ENCODE assay signal across 1 cellular context in the genomic region with DNA sequence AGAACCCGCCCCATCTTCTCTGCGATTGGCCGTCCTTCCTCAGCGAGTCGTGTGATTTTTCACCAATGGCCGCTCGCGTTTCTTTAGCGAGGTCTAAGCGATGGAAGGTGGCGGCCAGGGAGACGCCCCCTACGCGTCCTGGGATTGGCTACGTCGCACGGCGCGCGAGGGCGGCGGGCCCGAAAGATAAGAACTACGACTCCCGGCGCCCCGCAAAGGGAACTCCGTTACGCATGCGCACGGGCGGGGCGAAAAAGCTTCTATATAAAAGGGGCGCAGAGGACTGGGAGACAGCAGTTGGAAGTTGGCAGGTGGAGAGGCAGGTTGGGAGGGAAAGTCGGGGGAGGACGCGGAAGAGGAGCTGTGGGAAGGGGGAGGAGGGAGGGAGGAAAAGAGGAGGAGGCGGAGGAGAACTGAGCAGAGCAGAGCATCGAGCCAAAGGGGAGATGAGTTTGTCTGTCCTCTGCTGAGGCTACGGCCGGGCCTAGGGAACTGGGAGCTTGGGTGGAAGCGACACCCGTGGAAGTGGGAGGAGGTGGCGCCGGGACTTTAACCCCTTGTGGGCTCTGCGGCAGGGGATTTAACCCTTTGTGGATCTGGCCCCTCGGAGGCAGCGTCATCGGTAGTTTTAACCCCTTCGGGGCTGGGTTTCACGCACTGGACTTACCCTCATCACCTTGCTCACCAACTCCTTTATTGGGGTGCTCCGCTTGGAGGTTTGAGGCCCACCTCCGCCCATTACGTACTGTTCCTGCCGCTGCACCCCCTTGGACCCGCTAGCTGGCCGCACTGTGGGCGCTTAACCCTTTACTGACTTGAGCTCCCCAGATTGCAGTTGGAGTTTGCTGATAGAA.
TF ChIP-seq lines count a peak whose summit lies in the region.

A gene with protein sequence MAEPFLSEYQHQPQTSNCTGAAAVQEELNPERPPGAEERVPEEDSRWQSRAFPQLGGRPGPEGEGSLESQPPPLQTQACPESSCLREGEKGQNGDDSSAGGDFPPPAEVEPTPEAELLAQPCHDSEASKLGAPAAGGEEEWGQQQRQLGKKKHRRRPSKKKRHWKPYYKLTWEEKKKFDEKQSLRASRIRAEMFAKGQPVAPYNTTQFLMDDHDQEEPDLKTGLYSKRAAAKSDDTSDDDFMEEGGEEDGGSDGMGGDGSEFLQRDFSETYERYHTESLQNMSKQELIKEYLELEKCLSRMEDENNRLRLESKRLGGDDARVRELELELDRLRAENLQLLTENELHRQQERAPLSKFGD (plus strand): TSS at position 293 of the 854 bp plus-strand sequence. CDS start 716 bp downstream, outside the sequence.

TF ChIP-seq in K562, 482 proteins besides CTCF, POLR2A, EP300 and RAD21 (continued from another document and continues in another):
- TF ChIP-seq, protein P1, sequence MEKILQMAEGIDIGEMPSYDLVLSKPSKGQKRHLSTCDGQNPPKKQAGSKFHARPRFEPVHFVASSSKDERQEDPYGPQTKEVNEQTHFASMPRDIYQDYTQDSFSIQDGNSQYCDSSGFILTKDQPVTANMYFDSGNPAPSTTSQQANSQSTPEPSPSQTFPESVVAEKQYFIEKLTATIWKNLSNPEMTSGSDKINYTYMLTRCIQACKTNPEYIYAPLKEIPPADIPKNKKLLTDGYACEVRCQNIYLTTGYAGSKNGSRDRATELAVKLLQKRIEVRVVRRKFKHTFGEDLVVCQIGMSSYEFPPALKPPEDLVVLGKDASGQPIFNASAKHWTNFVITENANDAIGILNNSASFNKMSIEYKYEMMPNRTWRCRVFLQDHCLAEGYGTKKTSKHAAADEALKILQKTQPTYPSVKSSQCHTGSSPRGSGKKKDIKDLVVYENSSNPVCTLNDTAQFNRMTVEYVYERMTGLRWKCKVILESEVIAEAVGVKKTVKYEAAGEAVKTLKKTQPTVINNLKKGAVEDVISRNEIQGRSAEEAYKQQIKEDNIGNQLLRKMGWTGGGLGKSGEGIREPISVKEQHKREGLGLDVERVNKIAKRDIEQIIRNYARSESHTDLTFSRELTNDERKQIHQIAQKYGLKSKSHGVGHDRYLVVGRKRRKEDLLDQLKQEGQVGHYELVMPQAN (IDR thresholded peaks at IDR 0.05; ENCODE audit: borderline replicate concordance), result peak; percentile 85
- TF ChIP-seq ETV1 (tag; conservative IDR thresholded peaks at IDR 0.05; ENCODE audit: low read depth), result peak; percentile 41; the same call in 1 of the 2 replicates
- TF ChIP-seq, protein P2, sequence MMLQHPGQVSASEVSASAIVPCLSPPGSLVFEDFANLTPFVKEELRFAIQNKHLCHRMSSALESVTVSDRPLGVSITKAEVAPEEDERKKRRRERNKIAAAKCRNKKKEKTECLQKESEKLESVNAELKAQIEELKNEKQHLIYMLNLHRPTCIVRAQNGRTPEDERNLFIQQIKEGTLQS (IDR thresholded peaks at IDR 0.05), result peak; percentile 57; the same call in 1 of the 2 replicates
- TF ChIP-seq, protein P2 (CRISPR knock-in tag; conservative IDR thresholded peaks at IDR 0.05), result 0 out of 2 replicates have a peak, but pooled peaks have one; percentile 45
- 0 out of 2 replicates have a peak, but pooled peaks have one; percentile 29 for TF ChIP-seq JUNB (CRISPR knock-in tag; conservative IDR thresholded peaks at IDR 0.05)
- TF ChIP-seq ZZZ3 (IDR thresholded peaks at IDR 0.05), result no peak
- no peak for TF ChIP-seq NCOA2 (IDR thresholded peaks at IDR 0.05; ENCODE audit: partially characterized antibody in 2 of 2)
- 0 out of 2 replicates have a peak, but pooled peaks have one; percentile 20 for TF ChIP-seq MIER1 (IDR thresholded peaks at IDR 0.05; ENCODE audit: low read depth)
- TF ChIP-seq JUND (IDR thresholded peaks at IDR 0.05; ENCODE audit: borderline replicate concordance, low read depth, low read length), result no peak; the same call in 1 of the 2 replicates
- peak; percentile 68; the same call in 1 of the 3 replicates for TF ChIP-seq JUND (tag; IDR thresholded peaks at IDR 0.05; ENCODE audit: borderline replicate concordance, low read depth, low read length)
- peak; percentile 97 for TF ChIP-seq ZFPM2 (CRISPR knock-in tag; IDR thresholded peaks at IDR 0.05)
- peak; percentile 85; the same call in 1 of the 2 replicates for TF ChIP-seq HMG20B (CRISPR knock-in tag; IDR thresholded peaks at IDR 0.05)
- no peak for TF ChIP-seq SRSF7 (optimal IDR thresholded peaks at IDR 0.05; ENCODE audit: low read depth, low read length)
- peak; percentile 90; the same call in 1 of the 2 replicates for TF ChIP-seq ZNF717 (CRISPR knock-in tag; IDR thresholded peaks at IDR 0.05)
- TF ChIP-seq ZNF699 (CRISPR knock-in tag; IDR thresholded peaks at IDR 0.05; ENCODE audit: insufficient replicate concordance), result no peak
- peak; percentile 76; the same call in 1 of the 2 replicates for TF ChIP-seq KLF10 (CRISPR knock-in tag; IDR thresholded peaks at IDR 0.05)
- no peak for TF ChIP-seq STAT5B (CRISPR knock-in tag; IDR thresholded peaks at IDR 0.05)
- TF ChIP-seq CEBPB (tag; IDR thresholded peaks at IDR 0.05), result no peak
- peak; percentile 48 for TF ChIP-seq CBFA2T3 (IDR thresholded peaks at IDR 0.05)
- TF ChIP-seq BMI1 (IDR thresholded peaks at IDR 0.05; ENCODE audit: low read length), result 0 out of 2 replicates have a peak, but pooled peaks have one; percentile 26
- no peak; the same call in 1 of the 2 replicates for TF ChIP-seq BRD4 (IDR thresholded peaks at IDR 0.05)
- TF ChIP-seq PTBP1 (IDR thresholded peaks at IDR 0.05; ENCODE audit: low read depth, low read length), result peak; percentile 76
- no peak for TF ChIP-seq TCFL5 (CRISPR knock-in tag; conservative IDR thresholded peaks at IDR 0.05)
- peak; percentile 87; the same call in 1 of the 2 replicates for TF ChIP-seq DNMT1 (IDR thresholded peaks at IDR 0.05)
- peak; percentile 78; the same call in 1 of the 2 replicates for TF ChIP-seq ZBED1 (IDR thresholded peaks at IDR 0.05)
- TF ChIP-seq ZNF644 (tag; IDR thresholded peaks at IDR 0.05; ENCODE audit: low read depth), result no peak; the same call in 1 of the 2 replicates
- TF ChIP-seq ZNF134 (CRISPR knock-in tag; conservative IDR thresholded peaks at IDR 0.05), result peak; percentile 40; the same call in 1 of the 2 replicates
- TF ChIP-seq EGR1 (conservative IDR thresholded peaks at IDR 0.05), result peak; percentile 96
- peak; percentile 86 for TF ChIP-seq HNRNPLL (IDR thresholded peaks at IDR 0.05; ENCODE audit: low read depth, low read length, poor library complexity, severe bottlenecking)
- TF ChIP-seq, protein P3, sequence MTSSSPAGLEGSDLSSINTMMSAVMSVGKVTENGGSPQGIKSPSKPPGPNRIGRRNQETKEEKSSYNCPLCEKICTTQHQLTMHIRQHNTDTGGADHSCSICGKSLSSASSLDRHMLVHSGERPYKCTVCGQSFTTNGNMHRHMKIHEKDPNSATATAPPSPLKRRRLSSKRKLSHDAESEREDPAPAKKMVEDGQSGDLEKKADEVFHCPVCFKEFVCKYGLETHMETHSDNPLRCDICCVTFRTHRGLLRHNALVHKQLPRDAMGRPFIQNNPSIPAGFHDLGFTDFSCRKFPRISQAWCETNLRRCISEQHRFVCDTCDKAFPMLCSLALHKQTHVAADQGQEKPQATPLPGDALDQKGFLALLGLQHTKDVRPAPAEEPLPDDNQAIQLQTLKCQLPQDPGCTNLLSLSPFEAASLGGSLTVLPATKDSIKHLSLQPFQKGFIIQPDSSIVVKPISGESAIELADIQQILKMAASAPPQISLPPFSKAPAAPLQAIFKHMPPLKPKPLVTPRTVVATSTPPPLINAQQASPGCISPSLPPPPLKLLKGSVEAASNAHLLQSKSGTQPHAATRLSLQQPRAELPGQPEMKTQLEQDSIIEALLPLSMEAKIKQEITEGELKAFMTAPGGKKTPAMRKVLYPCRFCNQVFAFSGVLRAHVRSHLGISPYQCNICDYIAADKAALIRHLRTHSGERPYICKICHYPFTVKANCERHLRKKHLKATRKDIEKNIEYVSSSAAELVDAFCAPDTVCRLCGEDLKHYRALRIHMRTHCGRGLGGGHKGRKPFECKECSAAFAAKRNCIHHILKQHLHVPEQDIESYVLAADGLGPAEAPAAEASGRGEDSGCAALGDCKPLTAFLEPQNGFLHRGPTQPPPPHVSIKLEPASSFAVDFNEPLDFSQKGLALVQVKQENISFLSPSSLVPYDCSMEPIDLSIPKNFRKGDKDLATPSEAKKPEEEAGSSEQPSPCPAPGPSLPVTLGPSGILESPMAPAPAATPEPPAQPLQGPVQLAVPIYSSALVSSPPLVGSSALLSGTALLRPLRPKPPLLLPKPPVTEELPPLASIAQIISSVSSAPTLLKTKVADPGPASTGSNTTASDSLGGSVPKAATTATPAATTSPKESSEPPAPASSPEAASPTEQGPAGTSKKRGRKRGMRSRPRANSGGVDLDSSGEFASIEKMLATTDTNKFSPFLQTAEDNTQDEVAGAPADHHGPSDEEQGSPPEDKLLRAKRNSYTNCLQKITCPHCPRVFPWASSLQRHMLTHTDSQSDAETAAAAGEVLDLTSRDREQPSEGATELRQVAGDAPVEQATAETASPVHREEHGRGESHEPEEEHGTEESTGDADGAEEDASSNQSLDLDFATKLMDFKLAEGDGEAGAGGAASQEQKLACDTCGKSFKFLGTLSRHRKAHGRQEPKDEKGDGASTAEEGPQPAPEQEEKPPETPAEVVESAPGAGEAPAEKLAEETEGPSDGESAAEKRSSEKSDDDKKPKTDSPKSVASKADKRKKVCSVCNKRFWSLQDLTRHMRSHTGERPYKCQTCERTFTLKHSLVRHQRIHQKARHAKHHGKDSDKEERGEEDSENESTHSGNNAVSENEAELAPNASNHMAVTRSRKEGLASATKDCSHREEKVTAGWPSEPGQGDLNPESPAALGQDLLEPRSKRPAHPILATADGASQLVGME (CRISPR knock-in tag; IDR thresholded peaks at IDR 0.05), result no peak
- TF ChIP-seq ZNF316 (IDR thresholded peaks at IDR 0.05), result 0 out of 2 replicates have a peak, but pooled peaks have one; percentile 3
- peak in 1 of 2 experiments; percentile 63; a peak in 3 of 4 replicates for TF ChIP-seq SIX5 (IDR thresholded peaks at IDR 0.05; ENCODE audit: borderline replicate concordance in 1 of 2, insufficient read depth in 1 of 2, low read depth in 1 of 2, low read length in 2 of 2)
- TF ChIP-seq JUN (IDR thresholded peaks at IDR 0.05; ENCODE audit: borderline replicate concordance, low read depth, low read length), result peak; percentile 39
- TF ChIP-seq JUN (CRISPR knock-in tag; IDR thresholded peaks at IDR 0.05; ENCODE audit: borderline replicate concordance), result no peak
- peak; percentile 100 for TF ChIP-seq GATAD2A (IDR thresholded peaks at IDR 0.05)
- TF ChIP-seq, protein P4, sequence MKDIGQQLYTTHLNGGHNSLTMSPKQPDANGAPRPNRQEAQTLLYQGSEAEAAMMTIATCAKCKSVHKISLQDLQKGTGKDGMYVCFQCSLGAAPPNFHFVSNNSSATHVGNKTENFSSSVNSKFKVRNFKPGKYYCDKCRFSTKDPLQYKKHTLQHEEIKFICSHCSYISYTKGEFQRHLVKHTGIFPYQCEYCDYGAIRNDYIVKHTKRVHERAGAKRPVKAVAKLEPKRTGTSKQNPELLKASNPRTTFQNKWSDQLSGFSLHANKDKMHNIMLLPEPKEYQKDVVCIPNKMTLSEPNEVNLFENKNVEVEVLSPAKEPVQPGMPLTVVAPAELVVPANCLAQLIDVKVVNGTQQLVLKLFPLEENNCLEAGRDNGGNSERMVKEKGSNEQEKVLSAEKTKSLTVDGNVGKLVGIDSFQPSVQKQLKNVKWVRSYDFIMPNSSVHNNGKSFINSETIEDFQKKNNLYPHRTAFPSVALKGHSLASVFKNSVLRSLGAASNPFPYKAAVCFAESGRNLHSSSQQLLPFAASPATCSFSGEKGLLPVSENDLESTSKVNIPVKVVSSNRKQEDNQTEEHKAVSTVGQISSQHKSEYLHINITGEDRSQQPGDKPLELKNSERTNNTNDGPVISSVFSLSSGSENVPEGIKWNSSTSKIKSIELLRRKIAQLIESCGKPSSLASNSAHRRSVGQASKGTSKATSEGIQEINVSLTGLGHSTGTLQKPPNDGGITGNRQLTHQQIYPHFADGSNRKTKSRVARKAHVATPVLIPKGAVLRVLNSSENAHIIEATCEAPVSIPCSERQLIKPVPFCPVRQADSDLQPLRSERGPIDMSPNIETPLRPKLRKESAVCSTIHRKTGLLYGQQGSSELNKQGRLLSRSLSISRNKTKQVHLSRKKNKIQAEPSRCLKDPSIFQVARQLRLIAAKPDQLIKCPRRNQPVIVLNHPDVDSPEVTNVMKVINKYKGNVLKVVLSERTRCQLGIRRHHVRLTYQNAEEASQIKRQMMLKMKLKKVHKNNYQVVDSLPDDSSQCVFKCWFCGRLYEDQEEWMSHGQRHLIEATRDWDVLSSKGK (CRISPR knock-in tag; IDR thresholded peaks at IDR 0.05), result no peak
- TF ChIP-seq RFX1 (IDR thresholded peaks at IDR 0.05), result peak; percentile 53; the same call in 1 of the 2 replicates
- TF ChIP-seq ZSCAN32 (CRISPR knock-in tag; IDR thresholded peaks at IDR 0.05), result peak; percentile 82
- TF ChIP-seq, protein P5, sequence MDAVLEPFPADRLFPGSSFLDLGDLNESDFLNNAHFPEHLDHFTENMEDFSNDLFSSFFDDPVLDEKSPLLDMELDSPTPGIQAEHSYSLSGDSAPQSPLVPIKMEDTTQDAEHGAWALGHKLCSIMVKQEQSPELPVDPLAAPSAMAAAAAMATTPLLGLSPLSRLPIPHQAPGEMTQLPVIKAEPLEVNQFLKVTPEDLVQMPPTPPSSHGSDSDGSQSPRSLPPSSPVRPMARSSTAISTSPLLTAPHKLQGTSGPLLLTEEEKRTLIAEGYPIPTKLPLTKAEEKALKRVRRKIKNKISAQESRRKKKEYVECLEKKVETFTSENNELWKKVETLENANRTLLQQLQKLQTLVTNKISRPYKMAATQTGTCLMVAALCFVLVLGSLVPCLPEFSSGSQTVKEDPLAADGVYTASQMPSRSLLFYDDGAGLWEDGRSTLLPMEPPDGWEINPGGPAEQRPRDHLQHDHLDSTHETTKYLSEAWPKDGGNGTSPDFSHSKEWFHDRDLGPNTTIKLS (IDR thresholded peaks at IDR 0.05; ENCODE audit: borderline replicate concordance, low read depth), result peak; percentile 86
- 0 out of 2 replicates have a peak, but pooled peaks have one; percentile 5 for TF ChIP-seq KLF16 (IDR thresholded peaks at IDR 0.05)
- peak; percentile 86 for TF ChIP-seq BRD9 (IDR thresholded peaks at IDR 0.05; ENCODE audit: low read depth, partially characterized antibody)
- TF ChIP-seq TAF1 (IDR thresholded peaks at IDR 0.05; ENCODE audit: control insufficient read depth, extremely low read depth, insufficient read depth, low read length, severe bottlenecking), result peak; percentile 100
- peak; percentile 19 for TF ChIP-seq ZNF146 (CRISPR knock-in tag; IDR thresholded peaks at IDR 0.05; ENCODE audit: unreplicated experiment)
- TF ChIP-seq NR2C1 (IDR thresholded peaks at IDR 0.05), result no peak
- 0 out of 2 replicates have a peak, but pooled peaks have one; percentile 7 for TF ChIP-seq NR2C1 (tag; IDR thresholded peaks at IDR 0.05)
- TF ChIP-seq BDP1 (IDR thresholded peaks at IDR 0.05; ENCODE audit: insufficient read depth, insufficient read length), result no peak
- TF ChIP-seq ZNF561 (CRISPR knock-in tag; conservative IDR thresholded peaks at IDR 0.05), result peak; percentile 79; the same call in 1 of the 2 replicates
- TF ChIP-seq CBX2 (IDR thresholded peaks at IDR 0.05; ENCODE audit: insufficient read depth, low read length, poor library complexity, severe bottlenecking), result no peak
- TF ChIP-seq TBP (optimal IDR thresholded peaks at IDR 0.05; ENCODE audit: low read depth, low read length), result no peak
- TF ChIP-seq, protein P6, sequence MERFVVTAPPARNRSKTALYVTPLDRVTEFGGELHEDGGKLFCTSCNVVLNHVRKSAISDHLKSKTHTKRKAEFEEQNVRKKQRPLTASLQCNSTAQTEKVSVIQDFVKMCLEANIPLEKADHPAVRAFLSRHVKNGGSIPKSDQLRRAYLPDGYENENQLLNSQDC (CRISPR knock-in tag; IDR thresholded peaks at IDR 0.05), result peak; percentile 97
- TF ChIP-seq MAFF (IDR thresholded peaks at IDR 0.05; ENCODE audit: low read length), result peak; percentile 16; the same call in 1 of the 2 replicates
